ENCODE assay signal across 1 cellular context in genomic region chr3:121750087-121750415, GRCh38.
TF ChIP-seq lines count a peak whose summit lies in the region.

No MANE protein-coding gene starts in this region.

TF ChIP-seq in HEK293, 187 proteins besides CTCF, POLR2A, EP300 and RAD21 (continued from another document):
- TF ChIP-seq ZBTB44 (tag by site-specific recombination; IDR thresholded peaks at IDR 0.05) (no peak), ZNF37A (tag by site-specific recombination; IDR thresholded peaks at IDR 0.05) (no peak), ZNF571 (tag by site-specific recombination; IDR thresholded peaks at IDR 0.05) (no peak), PRDM1 (tag by site-specific recombination; IDR thresholded peaks at IDR 0.05) (no peak), ZNF518A (tag by site-specific recombination; conservative IDR thresholded peaks at IDR 0.05; ENCODE audit: low read depth) (peak; percentile 17; the same call in 1 of the 2 replicates), ZNF521 (tag by site-specific recombination; IDR thresholded peaks at IDR 0.05) (no peak), ZFP37 (tag by site-specific recombination; IDR thresholded peaks at IDR 0.05) (no peak), SCRT1 (tag by site-specific recombination; IDR thresholded peaks at IDR 0.05; ENCODE audit: borderline replicate concordance) (no peak), ZNF600 (tag by site-specific recombination; IDR thresholded peaks at IDR 0.05) (no peak), ZNF596 (tag by site-specific recombination; IDR thresholded peaks at IDR 0.05) (no peak), ZIC2 (tag by site-specific recombination; IDR thresholded peaks at IDR 0.05) (no peak), ZNF18 (tag by site-specific recombination; IDR thresholded peaks at IDR 0.05) (no peak)
